8 cellular contexts compared by ENCODE assay signal in the genomic region with DNA sequence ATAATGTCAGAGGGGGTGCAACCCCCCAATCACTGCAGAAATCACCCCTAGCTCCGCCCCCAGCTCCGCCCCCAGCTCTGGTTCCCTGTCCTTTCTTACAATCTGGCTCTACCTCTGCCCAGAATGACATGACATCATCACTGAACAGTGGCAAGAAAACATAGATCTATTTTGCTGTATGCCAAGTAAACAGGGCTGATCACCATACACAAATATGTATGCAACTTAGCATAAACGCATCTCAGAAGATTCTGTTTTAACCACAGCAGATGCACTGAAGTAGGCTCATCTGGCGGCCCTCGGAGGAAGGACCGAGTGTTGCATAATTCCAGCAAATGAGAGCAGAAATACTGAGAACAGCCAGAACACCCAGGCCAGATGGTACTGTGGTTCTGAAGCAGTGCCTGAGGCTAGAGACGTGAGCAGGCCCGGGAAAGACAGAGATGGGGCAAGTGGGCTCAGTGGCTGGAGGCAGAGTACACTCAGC.
A peak's percentile ranks its signal among the peaks of the same experiment; 100 is the strongest.
DNase-seq lines count a peak whose midpoint lies in the region; ATAC-seq and FAIRE-seq lines count a peak whose summit lies in the region.

No MANE protein-coding gene starts in this region.

- no peaks in the 10 kb centered on the region for H3K27me3 Mint-ChIP-seq in T-helper 2 cell treated with Interferon-gamma antibody and Interleukin-4, amounts not matched to agents 5 μg/mL and 100 μg/mL, for 36 hours (ENCODE audit: low read depth)

- H3K4me1 Mint-ChIP-seq in T-helper 2 cell treated with Interferon-gamma antibody and Interleukin-4, amounts not matched to agents 5 μg/mL and 100 μg/mL, for 36 hours (ENCODE audit: low read depth): peaks cover 47% of the 10 kb centered on the region

- DNase-seq in stimulated activated CD4-positive, alpha-beta T cell treated with anti-CD3 and anti-CD28 coated beads, Interleukin-15, amount 100 ng/mL, for 24 hours: peak; percentile 62
- DNase-seq in stimulated activated CD4-positive, alpha-beta T cell treated with anti-CD3 and anti-CD28 coated beads, Interleukin-2, amount 100 ng/mL, for 48 hours: no peak
- DNase-seq in T-helper 2 cell treated with Interferon-gamma antibody and Interleukin-4, amounts not matched to agents 5 μg/mL and 100 μg/mL, for 36 hours (ENCODE audit: low spot score): no peak
- DNase-seq in epidermal melanocyte (ENCODE audit: insufficient read length, low spot score): peak; percentile 71
- peak in 9 of 10 donors; percentile 31 to 94 (median 54) for DNase-seq in posterior cingulate gyrus
- DNase-seq in frontal cortex (ENCODE audit: low spot score in 2 of 2): no peak
- DNase-seq in dermis blood vessel endothelial cell: no peak

- no peak for ATAC-seq in HG02571 (IDR thresholded peaks at IDR 0.05; ENCODE audit: unreplicated experiment)

- peak overlapping the region; percentile 47 for H3K4me3 Mint-ChIP-seq in T-helper 2 cell treated with Interferon-gamma antibody and Interleukin-4, amounts not matched to agents 5 μg/mL and 100 μg/mL, for 36 hours

- intact Hi-C loops in posterior cingulate gyrus (cut with DNase I): no loop called here

- H3K36me3 Mint-ChIP-seq in T-helper 2 cell treated with Interferon-gamma antibody and Interleukin-4, amounts not matched to agents 5 μg/mL and 100 μg/mL, for 36 hours (ENCODE audit: low read depth): peaks cover 35% of the 10 kb centered on the region

- peaks cover 14% of the 10 kb centered on the region for H3K9me3 Mint-ChIP-seq in T-helper 2 cell treated with Interferon-gamma antibody and Interleukin-4, amounts not matched to agents 5 μg/mL and 100 μg/mL, for 36 hours

- H3K27ac Mint-ChIP-seq in T-helper 2 cell treated with Interferon-gamma antibody and Interleukin-4, amounts not matched to agents 5 μg/mL and 100 μg/mL, for 36 hours: peak overlapping the region; percentile 77

- FAIRE-seq in frontal cortex (lab: Jason Lieb, UNC): no peak

Comparison
In these comparisons a context has a peak if more than half of its experiments do, and no peak if none do; other contexts are left out.
1. DNase-seq: peak in stimulated activated CD4-positive, alpha-beta T cell treated with anti-CD3 and anti-CD28 coated beads, Interleukin-15, amount 100 ng/mL, for 24 hours (single experiment), epidermal melanocyte (single experiment) and posterior cingulate gyrus (9 of 10); none in stimulated activated CD4-positive, alpha-beta T cell treated with anti-CD3 and anti-CD28 coated beads, Interleukin-2, amount 100 ng/mL, for 48 hours (0 of 2), T-helper 2 cell treated with Interferon-gamma antibody and Interleukin-4, amounts not matched to agents 5 μg/mL and 100 μg/mL, for 36 hours (single experiment), frontal cortex (0 of 2) and dermis blood vessel endothelial cell (single experiment).